In genomic region chr20:32476684-32477593, GRCh38 we compare ENCODE assay signal across 9 cellular contexts.
A peak's percentile ranks its signal among the peaks of the same experiment; 100 is the strongest.
DNase-seq lines count a peak whose midpoint lies in the region; ATAC-seq, FAIRE-seq and TF ChIP-seq lines count a peak whose summit lies in the region.
"Had no signal": no experiment of that assay in that cellular context is flagged by ENCODE, and none has a peak within 500 bp of the region (broad histone marks: within the 10 kb centered on the region; RNA-seq: fewer than 3 reads in every experiment).

No MANE protein-coding gene starts in this region.

- H3K27ac ChIP-seq in kidney (ENCODE audit: low read depth in 2 of 2, low read length in 2 of 2) = peak overlapping the region; percentile 92 to 93
- peak overlapping the region; percentile 89 to 97 (median 94) for H3K27ac ChIP-seq in sigmoid colon
- peak overlapping the region in 1 of 2 donors; percentile 88 for H3K27ac ChIP-seq in coronary artery

- peak overlapping the region in 1 of 2 donors; percentile 48 for H3K9ac ChIP-seq in kidney (ENCODE audit: low read length in 2 of 2)

- intact Hi-C loops in kidney (cut with DNase I) (no loop called here), sigmoid colon (cut with DNase I) (no loop called here)

- POLR2A ChIA-PET in WTC11 (lab: Charles Lee) = no interaction called here

- H3K9me3 ChIP-seq in kidney (ENCODE audit: control insufficient read depth in 1 of 2, low read length in 2 of 2) (no peaks in the 10 kb centered on the region), sigmoid colon (no peaks in the 10 kb centered on the region)

- ATAC-seq in WTC11 (no peak), HG02938 (IDR thresholded peaks at IDR 0.05; ENCODE audit: unreplicated experiment) (no peak)

- DNase-seq in GM19238 (ENCODE audit: insufficient read length, low spot score) (peak; percentile 4), WTC11 (ENCODE audit: low spot score) (no peak), kidney (peak; percentile 40), sigmoid colon (peak; percentile 66), coronary artery (ENCODE audit: low spot score) (no peak), NCI-H1930 (lab: John Stamatoyannopoulos, UW) (no peak)
- DNase-seq in activated effector memory CD4-positive, alpha-beta T cell treated with anti-CD3 and anti-CD28 coated beads, Interleukin-2, amount 50 U/mL, for 16 hours = no peak
- DNase-seq: cerebellar nuclear complex had no signal

- TF ChIP-seq CTCF in WTC11 (IDR thresholded peaks at IDR 0.05) (no peak), kidney (IDR thresholded peaks at IDR 0.05; ENCODE audit: borderline replicate concordance, extremely low read depth, insufficient read depth) (no peak), sigmoid colon (IDR thresholded peaks at IDR 0.05) (no peak), coronary artery (IDR thresholded peaks at IDR 0.05) (no peak)

- H3K36me3 Mint-ChIP-seq in WTC11 = 0 out of 2 replicates have a peak, but pooled peaks cover 3% of the 10 kb centered on the region

- no peak for FAIRE-seq in kidney (lab: Jason Lieb, UNC)

- peaks cover 69% of the 10 kb centered on the region for H3K4me1 Mint-ChIP-seq in WTC11

- no peaks in the 10 kb centered on the region for H3K27me3 Mint-ChIP-seq in WTC11 (ENCODE audit: low read depth)

- WGBS in sigmoid colon, 2 donors = 59 to 66% methylated on average over 22 of the region's 22 CpGs

- H3K27ac Mint-ChIP-seq in WTC11 = peak overlapping the region; percentile 84

- TF ChIP-seq POLR2A in sigmoid colon (IDR thresholded peaks at IDR 0.05) = no peak

- no peaks in the 10 kb centered on the region for H3K27me3 ChIP-seq in sigmoid colon

- H3K4me3 ChIP-seq in kidney (ENCODE audit: low read length in 2 of 2) = peak overlapping the region in 1 of 2 donors; percentile 48
- H3K4me3 ChIP-seq in sigmoid colon = no peak overlapping the region
- no peak overlapping the region for H3K4me3 ChIP-seq in coronary artery

- CTCF ChIA-PET in WTC11 (lab: Charles Lee) = interaction anchor here (0.6 to 1.8 kb wide), 4 partner anchors 9 to 508 kb away, joined by 3 to 5 read pairs (median 4); no protein-coding TSS in a partner anchor

- peaks cover under 1 to 4% of the 10 kb centered on the region in 2 donors for H3K36me3 ChIP-seq in kidney (ENCODE audit: control insufficient read depth in 1 of 2, insufficient read depth in 2 of 2, low read length in 2 of 2)
- H3K36me3 ChIP-seq in sigmoid colon = no peaks in the 10 kb centered on the region

- TF ChIP-seq EP300 in sigmoid colon (IDR thresholded peaks at IDR 0.05) = no peak

- H3K9me3 Mint-ChIP-seq in WTC11 = no peaks in the 10 kb centered on the region

- no peak overlapping the region for H3K4me3 Mint-ChIP-seq in WTC11

- H3K4me1 ChIP-seq in kidney (ENCODE audit: control insufficient read depth in 1 of 2, insufficient read depth in 1 of 2, low read depth in 1 of 2, low read length in 2 of 2) (peaks cover 82 to 89% of the 10 kb centered on the region in 2 donors), sigmoid colon (peaks cover 0 to 100% (median 96%) of the 10 kb centered on the region in 4 donors)

TF ChIP-seq in WTC11, 78 proteins besides CTCF, POLR2A, EP300 and RAD21 (continues in another document):
- no peak for TF ChIP-seq SMAD4 (CRISPR knock-in tag; IDR thresholded peaks at IDR 0.05)
- TF ChIP-seq MLX (CRISPR knock-in tag; IDR thresholded peaks at IDR 0.05) = no peak
- TF ChIP-seq, protein P1, sequence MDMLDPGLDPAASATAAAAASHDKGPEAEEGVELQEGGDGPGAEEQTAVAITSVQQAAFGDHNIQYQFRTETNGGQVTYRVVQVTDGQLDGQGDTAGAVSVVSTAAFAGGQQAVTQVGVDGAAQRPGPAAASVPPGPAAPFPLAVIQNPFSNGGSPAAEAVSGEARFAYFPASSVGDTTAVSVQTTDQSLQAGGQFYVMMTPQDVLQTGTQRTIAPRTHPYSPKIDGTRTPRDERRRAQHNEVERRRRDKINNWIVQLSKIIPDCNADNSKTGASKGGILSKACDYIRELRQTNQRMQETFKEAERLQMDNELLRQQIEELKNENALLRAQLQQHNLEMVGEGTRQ (CRISPR knock-in tag; IDR thresholded peaks at IDR 0.05) = no peak
- TF ChIP-seq, protein P2, sequence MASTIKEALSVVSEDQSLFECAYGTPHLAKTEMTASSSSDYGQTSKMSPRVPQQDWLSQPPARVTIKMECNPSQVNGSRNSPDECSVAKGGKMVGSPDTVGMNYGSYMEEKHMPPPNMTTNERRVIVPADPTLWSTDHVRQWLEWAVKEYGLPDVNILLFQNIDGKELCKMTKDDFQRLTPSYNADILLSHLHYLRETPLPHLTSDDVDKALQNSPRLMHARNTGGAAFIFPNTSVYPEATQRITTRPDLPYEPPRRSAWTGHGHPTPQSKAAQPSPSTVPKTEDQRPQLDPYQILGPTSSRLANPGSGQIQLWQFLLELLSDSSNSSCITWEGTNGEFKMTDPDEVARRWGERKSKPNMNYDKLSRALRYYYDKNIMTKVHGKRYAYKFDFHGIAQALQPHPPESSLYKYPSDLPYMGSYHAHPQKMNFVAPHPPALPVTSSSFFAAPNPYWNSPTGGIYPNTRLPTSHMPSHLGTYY (CRISPR knock-in tag; IDR thresholded peaks at IDR 0.05) = no peak
- TF ChIP-seq JUN (CRISPR knock-in tag; IDR thresholded peaks at IDR 0.05) = no peak
- TF ChIP-seq GABPB1 (CRISPR knock-in tag; IDR thresholded peaks at IDR 0.05) = no peak
- no peak for TF ChIP-seq ATF2 (CRISPR knock-in tag; IDR thresholded peaks at IDR 0.05; ENCODE audit: borderline replicate concordance, low read depth)
- no peak for TF ChIP-seq ATF1 (CRISPR knock-in tag; IDR thresholded peaks at IDR 0.05)
- TF ChIP-seq STAT6 (CRISPR knock-in tag; conservative IDR thresholded peaks at IDR 0.05; ENCODE audit: low read depth) = no peak
- no peak for TF ChIP-seq HMGXB4 (CRISPR knock-in tag; IDR thresholded peaks at IDR 0.05)
- TF ChIP-seq, protein P3, sequence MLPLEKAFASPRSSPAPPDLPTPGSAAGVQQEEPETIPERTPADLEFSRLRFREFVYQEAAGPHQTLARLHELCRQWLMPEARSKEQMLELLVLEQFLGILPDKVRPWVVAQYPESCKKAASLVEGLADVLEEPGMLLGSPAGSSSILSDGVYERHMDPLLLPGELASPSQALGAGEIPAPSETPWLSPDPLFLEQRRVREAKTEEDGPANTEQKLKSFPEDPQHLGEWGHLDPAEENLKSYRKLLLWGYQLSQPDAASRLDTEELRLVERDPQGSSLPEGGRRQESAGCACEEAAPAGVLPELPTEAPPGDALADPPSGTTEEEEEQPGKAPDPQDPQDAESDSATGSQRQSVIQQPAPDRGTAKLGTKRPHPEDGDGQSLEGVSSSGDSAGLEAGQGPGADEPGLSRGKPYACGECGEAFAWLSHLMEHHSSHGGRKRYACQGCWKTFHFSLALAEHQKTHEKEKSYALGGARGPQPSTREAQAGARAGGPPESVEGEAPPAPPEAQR (CRISPR knock-in tag; IDR thresholded peaks at IDR 0.05) = no peak
- no peak for TF ChIP-seq SP1 (CRISPR knock-in tag; conservative IDR thresholded peaks at IDR 0.05)

Comparison
In these comparisons a context has a peak if more than half of its experiments do, and no peak if none do; other contexts are left out.
1. DNase-seq: peak in GM19238 (single experiment), kidney (single experiment) and sigmoid colon (single experiment); none in WTC11 (single experiment), coronary artery (single experiment), NCI-H1930 (0 of 2) and activated effector memory CD4-positive, alpha-beta T cell treated with anti-CD3 and anti-CD28 coated beads, Interleukin-2, amount 50 U/mL, for 16 hours (single experiment).